ENCODE assay signal across 7 cellular contexts in genomic region chr6:21597243-21597682, GRCh38. TPM values are rescaled to one million over a fixed set of nuclear protein-coding genes. Genes with fewer than 3 reads are reported as not detected.
A peak's percentile ranks its signal among the peaks of the same experiment; 100 is the strongest.
DNase-seq lines count a peak whose midpoint lies in the region; ATAC-seq and TF ChIP-seq lines count a peak whose summit lies in the region.

No MANE protein-coding gene starts in this region.

- peaks cover 39% of the 10 kb centered on the region for H3K4me1 Mint-ChIP-seq in WTC11
- peaks cover 19% of the 10 kb centered on the region for H3K4me1 Mint-ChIP-seq in stimulated activated memory B cell treated with anti-CD40 and anti-IgM and Interleukin-4, amounts not matched to agents 10 μg/mL and 1 μg/mL and 100 μg/mL, for 72 hours

- ATAC-seq in HCT116 (no peak), WTC11 (no peak), HG03196 (IDR thresholded peaks at IDR 0.05; ENCODE audit: unreplicated experiment) (no peak), GM19395 (IDR thresholded peaks at IDR 0.05; ENCODE audit: unreplicated experiment) (no peak)
- no peak for ATAC-seq in stimulated activated memory B cell treated with anti-CD40 and anti-IgM and Interleukin-4, amounts not matched to agents 10 μg/mL and 1 μg/mL and 100 μg/mL, for 72 hours

- TF ChIP-seq CTCF in HCT116 (IDR thresholded peaks at IDR 0.05 in 2 of 3, conservative IDR thresholded peaks at IDR 0.05 in 1 of 3; ENCODE audit: borderline replicate concordance in 1 of 3, insufficient read depth in 1 of 3, low read depth in 2 of 3, low read length in 2 of 3) (no peak), WTC11 (IDR thresholded peaks at IDR 0.05) (no peak), hepatocyte (IDR thresholded peaks at IDR 0.05; ENCODE audit: poor library complexity) (no peak)

- 3% methylated on average over 7 of the region's 7 CpGs for WGBS in hepatocyte (ENCODE audit: low lambda C conversion rate, missing lambda C conversion rate)

- peaks cover 4 to 30% of the 10 kb centered on the region in 2 experiments for H3K4me1 ChIP-seq in HCT116 (ENCODE audit: control insufficient read depth in 1 of 2, insufficient read depth in 2 of 2, low read length in 2 of 2)
- peaks cover 5% of the 10 kb centered on the region for H3K4me1 ChIP-seq in hepatocyte (ENCODE audit: insufficient read depth)

- RAD21 ChIA-PET in HCT116 (lab: Charles Lee; ENCODE audit: low non-redundant PET in 1 of 2, low total read pairs in 2 of 2, uncharacterized antibody in 2 of 2, unreplicated experiment in 2 of 2) = interaction anchor here in 1 of 2 experiments (0.7 kb wide), 1 partner anchor 929 kb away, joined by 3 read pairs; no protein-coding TSS in a partner anchor

- H3K9ac ChIP-seq in HCT116 (ENCODE audit: low read length) = no peak overlapping the region

- no peaks in the 10 kb centered on the region for H3K9me3 ChIP-seq in HCT116 (ENCODE audit: control insufficient read depth in 1 of 2, insufficient read depth in 1 of 2, low read depth in 1 of 2, low read length in 2 of 2)
- no peaks in the 10 kb centered on the region for H3K9me3 ChIP-seq in hepatocyte (ENCODE audit: low read depth)

- POLR2A ChIA-PET in HCT116 (lab: Charles Lee) = interaction anchor here (0.9 kb wide), 1 partner anchor 9 kb away, joined by 4 read pairs; no protein-coding TSS in a partner anchor
- POLR2A ChIA-PET in WTC11 (lab: Charles Lee) = interaction anchor here (0.7 to 4.7 kb wide), 4 partner anchors 10 to 68 kb away, joined by 3 to 81 read pairs (median 6); no protein-coding TSS in a partner anchor

- H3K4me3 ChIP-seq in HCT116 (replicated peaks in 1 of 2; ENCODE audit: low read depth in 1 of 2, low read length in 2 of 2) (peak overlapping the region in 1 of 2 experiments; percentile 81; a peak in 1 of 4 replicates), hepatocyte (peak overlapping the region; percentile 59)

- no peak overlapping the region for H2AFZ ChIP-seq in HCT116 (ENCODE audit: low read depth, low read length, poor library complexity, severe bottlenecking)
- peak overlapping the region; percentile 6 for H2AFZ ChIP-seq in hepatocyte

- H3K27me3 ChIP-seq in HCT116 (ENCODE audit: insufficient read depth, low read length) (no peaks in the 10 kb centered on the region), hepatocyte (no peaks in the 10 kb centered on the region)

- CTCF ChIA-PET in HCT116 (lab: Charles Lee) (interaction anchor here (0.7 kb wide), 1 partner anchor 153 kb away, joined by 3 read pairs; no protein-coding TSS in a partner anchor), WTC11 (lab: Charles Lee) (interaction anchor here (0.6 to 1.7 kb wide), 7 partner anchors 10 to 319 kb away, joined by 3 to 7 read pairs (median 4); no protein-coding TSS in a partner anchor)

- TF ChIP-seq RAD21 in HCT116 (IDR thresholded peaks at IDR 0.05; ENCODE audit: low read depth) = no peak

- DNase-seq in HCT116 (ENCODE audit: low read depth, low spot score) (no peak), WTC11 (ENCODE audit: low spot score) (no peak), hepatocyte (ENCODE audit: low spot score) (no peak), iPS-NIHi11 (ENCODE audit: low spot score) (no peak)

- no peak for TF ChIP-seq POLR2A in HCT116 (IDR thresholded peaks at IDR 0.05; ENCODE audit: borderline replicate concordance, extremely low read depth, insufficient read depth, insufficient read length)

- H3K36me3 ChIP-seq in HCT116 (ENCODE audit: control insufficient read depth in 1 of 2, insufficient read depth in 2 of 2, low read length in 2 of 2) = peaks cover 0 to 9% of the 10 kb centered on the region in 2 experiments; a peak in 1 of 4 replicates
- no peaks in the 10 kb centered on the region for H3K36me3 ChIP-seq in hepatocyte (replicated peaks; ENCODE audit: insufficient read depth, low read depth)

- H3K27ac ChIP-seq in HCT116 (ENCODE audit: low read depth, low read length) (no peak overlapping the region; the same call in 1 of the 2 replicates), hepatocyte (peak overlapping the region; percentile 93)

- peak overlapping the region; percentile 96 for H3K27ac Mint-ChIP-seq in WTC11
- peak overlapping the region; percentile 86 for H3K27ac Mint-ChIP-seq in stimulated activated memory B cell treated with anti-CD40 and anti-IgM and Interleukin-4, amounts not matched to agents 10 μg/mL and 1 μg/mL and 100 μg/mL, for 72 hours

- peaks cover 40% of the 10 kb centered on the region for H3K36me3 Mint-ChIP-seq in WTC11
- no peaks in the 10 kb centered on the region for H3K36me3 Mint-ChIP-seq in stimulated activated memory B cell treated with anti-CD40 and anti-IgM and Interleukin-4, amounts not matched to agents 10 μg/mL and 1 μg/mL and 100 μg/mL, for 72 hours

- H3K79me2 ChIP-seq in HCT116 (ENCODE audit: insufficient read depth, low read length) (peaks cover 45% of the 10 kb centered on the region), hepatocyte (peaks cover 59% of the 10 kb centered on the region)

- no TSS peak for BruUV-seq in HCT116 (replicated peaks; lab: Mats Ljungman, UMichigan)

- H3K4me3 Mint-ChIP-seq in WTC11 = peak overlapping the region; percentile 97
- peak overlapping the region; percentile 92 for H3K4me3 Mint-ChIP-seq in stimulated activated memory B cell treated with anti-CD40 and anti-IgM and Interleukin-4, amounts not matched to agents 10 μg/mL and 1 μg/mL and 100 μg/mL, for 72 hours

- H3K27me3 Mint-ChIP-seq in WTC11 (ENCODE audit: low read depth) = no peaks in the 10 kb centered on the region; the same call in 1 of the 2 replicates
- peaks cover 18% of the 10 kb centered on the region for H3K27me3 Mint-ChIP-seq in stimulated activated memory B cell treated with anti-CD40 and anti-IgM and Interleukin-4, amounts not matched to agents 10 μg/mL and 1 μg/mL and 100 μg/mL, for 72 hours

- no peaks in the 10 kb centered on the region for H3K9me2 ChIP-seq in HCT116 (ENCODE audit: insufficient read depth)
- no peaks in the 10 kb centered on the region for H3K9me2 ChIP-seq in hepatocyte (replicated peaks; ENCODE audit: insufficient read depth)

- H4K20me1 ChIP-seq in HCT116 (ENCODE audit: insufficient read depth) = no peaks in the 10 kb centered on the region
- H4K20me1 ChIP-seq in hepatocyte (ENCODE audit: insufficient read depth, poor library complexity, severe bottlenecking) = peaks cover 31% of the 10 kb centered on the region

- H3K4me2 ChIP-seq in HCT116 (ENCODE audit: low read length) (peak overlapping the region; percentile 88), hepatocyte (peak overlapping the region; percentile 80)

- intact Hi-C loops in HCT116 (cut with micrococcal nuclease) = loop anchor here (5.0 kb wide), 1 partner anchor 340 kb away; no protein-coding TSS in a partner anchor

- no peaks in the 10 kb centered on the region for H3K9me3 Mint-ChIP-seq in WTC11
- no peaks in the 10 kb centered on the region for H3K9me3 Mint-ChIP-seq in stimulated activated memory B cell treated with anti-CD40 and anti-IgM and Interleukin-4, amounts not matched to agents 10 μg/mL and 1 μg/mL and 100 μg/mL, for 72 hours

TF ChIP-seq in HCT116, 20 proteins besides CTCF, POLR2A, EP300 and RAD21:
- TF ChIP-seq FOSL1 (IDR thresholded peaks at IDR 0.05; ENCODE audit: low read depth) (no peak), ELF1 (IDR thresholded peaks at IDR 0.05; ENCODE audit: borderline replicate concordance, low read depth) (no peak), TCF7L2 (IDR thresholded peaks at IDR 0.05; ENCODE audit: borderline replicate concordance, extremely low read depth, insufficient read depth, insufficient read length) (no peak), SP1 (IDR thresholded peaks at IDR 0.05; ENCODE audit: low read depth) (no peak), POLR2AphosphoS5 (IDR thresholded peaks at IDR 0.05; ENCODE audit: low read depth, low read length) (no peak), YY1 (IDR thresholded peaks at IDR 0.05; ENCODE audit: extremely low read depth, insufficient replicate concordance, low read depth, low read length) (no peak), EGR1 (IDR thresholded peaks at IDR 0.05; ENCODE audit: low read depth) (no peak), ZFX (IDR thresholded peaks at IDR 0.05) (no peak), ZNF274 (IDR thresholded peaks at IDR 0.05; ENCODE audit: low read depth, low read length) (no peak), CEBPB (IDR thresholded peaks at IDR 0.05; ENCODE audit: low read depth) (no peak), CBX3 (IDR thresholded peaks at IDR 0.05; ENCODE audit: low read depth) (no peak)
- TF ChIP-seq, protein P1, sequence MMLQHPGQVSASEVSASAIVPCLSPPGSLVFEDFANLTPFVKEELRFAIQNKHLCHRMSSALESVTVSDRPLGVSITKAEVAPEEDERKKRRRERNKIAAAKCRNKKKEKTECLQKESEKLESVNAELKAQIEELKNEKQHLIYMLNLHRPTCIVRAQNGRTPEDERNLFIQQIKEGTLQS (IDR thresholded peaks at IDR 0.05) = no peak

TF ChIP-seq in WTC11, 78 proteins besides CTCF, POLR2A, EP300 and RAD21:
- TF ChIP-seq ZNF121 (CRISPR knock-in tag; IDR thresholded peaks at IDR 0.05) (no peak), ETV6 (CRISPR knock-in tag; IDR thresholded peaks at IDR 0.05) (no peak), PRRX2 (CRISPR knock-in tag; IDR thresholded peaks at IDR 0.05) (no peak), E2F5 (CRISPR knock-in tag; IDR thresholded peaks at IDR 0.05) (no peak)

RNA-seq across cellular contexts. Expression of gene SOX4, which starts 3.7 kb away (rescaled TPM):
- 67.0 TPM for total RNA-seq in HCT116 (2021; ENCODE audit: unreplicated experiment)
- 12.3 and 19.3 TPM in 2 replicates for polyA plus RNA-seq in HCT116 (2012)
- total RNA-seq in WTC11 (2021) = 167 to 182 TPM (median 169 TPM) in 3 replicates
- 76.4 and 92.5 TPM in 2 replicates for total RNA-seq in hepatocyte
- 62.2 and 72.7 TPM in 2 replicates for polyA plus RNA-seq in hepatocyte
